21 cellular contexts compared by ENCODE assay signal in genomic region chr5:96329886-96330531, GRCh38.
DNase-seq lines count a peak whose midpoint lies in the region; ATAC-seq, FAIRE-seq and TF ChIP-seq lines count a peak whose summit lies in the region.
"Had no signal": no experiment of that assay in that cellular context is flagged by ENCODE, and none has a peak within 500 bp of the region (broad histone marks: within the 10 kb centered on the region; RNA-seq: fewer than 3 reads in every experiment).

No MANE protein-coding gene starts in this region.

- no peaks in the 10 kb centered on the region for H3K4me1 Mint-ChIP-seq in activated naive CD4-positive, alpha-beta T cell treated with anti-CD3 and anti-CD28 coated beads, Interleukin-2, amount 10 ng/mL, durations not matched to agents 7 days and 5 days
- H3K4me1 Mint-ChIP-seq: memory B cell had no signal

- H3K27me3 Mint-ChIP-seq in activated naive CD4-positive, alpha-beta T cell treated with anti-CD3 and anti-CD28 coated beads, Interleukin-2, amount 10 ng/mL, durations not matched to agents 7 days and 5 days: peaks cover 23% of the 10 kb centered on the region

- H3K4me2 ChIP-seq in PC-3 (ENCODE audit: low read length) (no peak overlapping the region), endothelial cell of umbilical vein (ENCODE audit: insufficient read depth, low read length) (no peak overlapping the region)

- dilution Hi-C loops in endothelial cell of umbilical vein (cut with MboI; ENCODE audit: extremely low pct_ligation_motif_present, low sequenced_read_pairs): loop anchor here (25.0 kb wide), 1 partner anchor 368 kb away; the partner anchor contains the start of gene ELL2

- POLR2A ChIA-PET in PC-3 (lab: Charles Lee; ENCODE audit: unreplicated experiment): no interaction called here
- POLR2A ChIA-PET in endothelial cell of umbilical vein (lab: Charles Lee): no interaction called here

- H3K36me3 ChIP-seq in PC-3 (ENCODE audit: low read depth, low read length) (no peaks in the 10 kb centered on the region), endothelial cell of umbilical vein (ENCODE audit: control insufficient read depth in 2 of 2, extremely low read depth in 1 of 2, insufficient read depth in 2 of 2, low read length in 2 of 2) (no peaks in the 10 kb centered on the region), tibial artery (no peaks in the 10 kb centered on the region)
- H3K36me3 ChIP-seq: adrenal gland, upper lobe of right lung had no signal

- CTCF ChIA-PET in activated naive CD4-positive, alpha-beta T cell treated with anti-CD3 and anti-CD28 coated beads, Interleukin-2, amount 10 ng/mL, durations not matched to agents 7 days and 5 days (lab: Charles Lee): no interaction called here
- CTCF ChIA-PET in PC-3 (lab: Charles Lee) (interaction anchor here (0.6 kb wide), 1 partner anchor 35 kb away, joined by 4 read pairs; no protein-coding TSS in a partner anchor), endothelial cell of umbilical vein (lab: Charles Lee) (interaction anchor here (0.6 to 1.7 kb wide), 4 partner anchors 11 to 370 kb away, joined by 3 to 5 read pairs (median 4); partner anchors contain the start of gene ELL2)

- H3K27ac ChIP-seq in PC-3 (ENCODE audit: low read length) (no peak overlapping the region), endothelial cell of umbilical vein (ENCODE audit: insufficient read depth, low read depth, low read length) (no peak overlapping the region), tibial artery (peak overlapping the region; percentile 24 to 44)
- H3K27ac ChIP-seq: adrenal gland, upper lobe of right lung had no signal

- H3K36me3 Mint-ChIP-seq in activated naive CD4-positive, alpha-beta T cell treated with anti-CD3 and anti-CD28 coated beads, Interleukin-2, amount 50 U/mL, for 72 hours: no peaks in the 10 kb centered on the region
- no peaks in the 10 kb centered on the region for H3K36me3 Mint-ChIP-seq in activated naive CD4-positive, alpha-beta T cell treated with anti-CD3 and anti-CD28 coated beads, Interleukin-2, amount 10 ng/mL, durations not matched to agents 7 days and 5 days
- H3K36me3 Mint-ChIP-seq: CD8-positive, alpha-beta T cell; memory B cell; stimulated activated memory B cell treated with anti-CD40 and anti-IgM and Interleukin-4, amounts not matched to agents 10 μg/mL and 1 μg/mL and 100 μg/mL, for 72 hours had no signal

- no peak overlapping the region for H3K4me3 Mint-ChIP-seq in activated naive CD4-positive, alpha-beta T cell treated with anti-CD3 and anti-CD28 coated beads, Interleukin-2, amount 10 ng/mL, durations not matched to agents 7 days and 5 days
- H3K4me3 Mint-ChIP-seq: CD8-positive, alpha-beta T cell; memory B cell; stimulated activated memory B cell treated with anti-CD40 and anti-IgM and Interleukin-4, amounts not matched to agents 10 μg/mL and 1 μg/mL and 100 μg/mL, for 72 hours had no signal

- no peaks in the 10 kb centered on the region for H3K9me3 ChIP-seq in PC-3 (ENCODE audit: low read length)
- no peaks in the 10 kb centered on the region for H3K9me3 ChIP-seq in endothelial cell of umbilical vein (replicated peaks; ENCODE audit: control insufficient read depth, insufficient read depth, low read length)
- H3K9me3 ChIP-seq in tibial artery: no peaks in the 10 kb centered on the region
- H3K9me3 ChIP-seq: adrenal gland, upper lobe of right lung had no signal

- H4K20me1 ChIP-seq in PC-3 (ENCODE audit: low read length) (no peaks in the 10 kb centered on the region), endothelial cell of umbilical vein (replicated peaks; ENCODE audit: control insufficient read depth, extremely low read depth, insufficient read depth, low read length) (no peaks in the 10 kb centered on the region)

- H2AFZ ChIP-seq in PC-3 (ENCODE audit: low read length): no peak overlapping the region
- no peak overlapping the region for H2AFZ ChIP-seq in endothelial cell of umbilical vein (ENCODE audit: low read depth, low read length)

- H3F3A ChIP-seq in PC-3 (ENCODE audit: low read length, unreplicated experiment): no peaks in the 10 kb centered on the region

- intact Hi-C loops in PC-3 (cut with micrococcal nuclease) (loop anchor here (10.0 kb wide), 1 partner anchor 105 kb away; no protein-coding TSS in a partner anchor), endothelial cell of umbilical vein (cut with micrococcal nuclease) (loop anchor here (10.0 kb wide), 1 partner anchor 215 kb away; no protein-coding TSS in a partner anchor), tibial artery (cut with DNase I; ENCODE audit: low total_unique reads) (loop anchor here (10.0 kb wide), 2 partner anchors 65 to 115 kb away; no protein-coding TSS in a partner anchor)

- peaks cover 0 to 5% of the 10 kb centered on the region in 2 donors for H3K9me3 Mint-ChIP-seq in activated naive CD4-positive, alpha-beta T cell treated with anti-CD3 and anti-CD28 coated beads, Interleukin-2, amount 50 U/mL, for 72 hours
- H3K9me3 Mint-ChIP-seq in activated naive CD4-positive, alpha-beta T cell treated with anti-CD3 and anti-CD28 coated beads, Interleukin-2, amount 10 ng/mL, durations not matched to agents 7 days and 5 days: no peaks in the 10 kb centered on the region
- H3K9me3 Mint-ChIP-seq: CD8-positive, alpha-beta T cell; memory B cell; stimulated activated memory B cell treated with anti-CD40 and anti-IgM and Interleukin-4, amounts not matched to agents 10 μg/mL and 1 μg/mL and 100 μg/mL, for 72 hours had no signal

- no peak for TF ChIP-seq POLR2A in endothelial cell of umbilical vein (IDR thresholded peaks at IDR 0.05; ENCODE audit: low read depth, low read length)

- H3K4me1 ChIP-seq in PC-3 (ENCODE audit: insufficient read depth, low read length) (peaks cover 13% of the 10 kb centered on the region), endothelial cell of umbilical vein (ENCODE audit: control insufficient read depth, extremely low read depth, insufficient read depth, low read length) (peaks cover 1% of the 10 kb centered on the region), tibial artery (peaks cover 0 to 63% (median 30%) of the 10 kb centered on the region in 4 donors)

- H3K4me3 ChIP-seq in PC-3 (ENCODE audit: low read length) (no peak overlapping the region), endothelial cell of umbilical vein (replicated peaks in 1 of 3; ENCODE audit: insufficient read depth in 1 of 3, low read depth in 1 of 3, low read length in 3 of 3) (no peak overlapping the region), tibial artery (no peak overlapping the region)
- H3K4me3 ChIP-seq: adrenal gland, upper lobe of right lung had no signal

- H3K9ac ChIP-seq in PC-3 (ENCODE audit: low read length) (no peak overlapping the region), endothelial cell of umbilical vein (replicated peaks; ENCODE audit: extremely low read depth, insufficient read depth, low read length) (no peak overlapping the region)

- TF ChIP-seq CTCF in PC-3 (conservative IDR thresholded peaks at IDR 0.05; ENCODE audit: low read depth, low read length) (no peak), endothelial cell of umbilical vein (IDR thresholded peaks at IDR 0.05; ENCODE audit: extremely low read depth in 1 of 2, insufficient read depth in 1 of 2, low read depth in 1 of 2, low read length in 2 of 2) (no peak), tibial artery (IDR thresholded peaks at IDR 0.05) (no peak)

- FAIRE-seq in endothelial cell of umbilical vein (lab: Jason Lieb, UNC): no peak
- FAIRE-seq: islet of Langerhans had no signal

- H3K9me1 ChIP-seq in endothelial cell of umbilical vein (replicated peaks; ENCODE audit: control insufficient read depth, extremely low read depth, insufficient read depth, low read length): no peaks in the 10 kb centered on the region

- H3K27me3 ChIP-seq in PC-3 (ENCODE audit: low read length) (no peaks in the 10 kb centered on the region), endothelial cell of umbilical vein (ENCODE audit: control insufficient read depth in 2 of 2, insufficient read depth in 2 of 2, low read length in 2 of 2) (no peaks in the 10 kb centered on the region), tibial artery (no peaks in the 10 kb centered on the region)
- H3K27me3 ChIP-seq: adrenal gland, upper lobe of right lung had no signal

- no peaks in the 10 kb centered on the region for H3K9me2 ChIP-seq in PC-3 (replicated peaks; ENCODE audit: low read length)

- H3K27ac Mint-ChIP-seq in activated naive CD4-positive, alpha-beta T cell treated with anti-CD3 and anti-CD28 coated beads, Interleukin-2, amount 50 U/mL, for 72 hours: no peak overlapping the region
- H3K27ac Mint-ChIP-seq in activated naive CD4-positive, alpha-beta T cell treated with anti-CD3 and anti-CD28 coated beads, Interleukin-2, amount 10 ng/mL, durations not matched to agents 7 days and 5 days: no peak overlapping the region
- H3K27ac Mint-ChIP-seq: CD8-positive, alpha-beta T cell; memory B cell; stimulated activated memory B cell treated with anti-CD40 and anti-IgM and Interleukin-4, amounts not matched to agents 10 μg/mL and 1 μg/mL and 100 μg/mL, for 72 hours had no signal

- H3K79me2 ChIP-seq in PC-3 (ENCODE audit: low read length) (no peaks in the 10 kb centered on the region), endothelial cell of umbilical vein (ENCODE audit: control insufficient read depth, insufficient read depth, low read length) (no peaks in the 10 kb centered on the region)

- peak; percentile 63 to 70 for ATAC-seq in activated naive CD4-positive, alpha-beta T cell treated with anti-CD3 and anti-CD28 coated beads, Interleukin-2, amount 50 U/mL, for 72 hours
- ATAC-seq in PC-3 (no peak), HG02798 (IDR thresholded peaks at IDR 0.05; ENCODE audit: poor library complexity, unreplicated experiment) (no peak)
- ATAC-seq: CD8-positive, alpha-beta T cell; HCT116; stimulated activated memory B cell treated with anti-CD40 and anti-IgM and Interleukin-4, amounts not matched to agents 10 μg/mL and 1 μg/mL and 100 μg/mL, for 72 hours; upper lobe of right lung had no signal

- no TSS peak for BruUV-seq in PC-3 (replicated peaks; lab: Mats Ljungman, UMichigan)
- BruUV-seq in endothelial cell of umbilical vein (replicated peaks; lab: Mats Ljungman, UMichigan): no TSS peak

- DNase-seq in activated naive CD4-positive, alpha-beta T cell treated with anti-CD3 and anti-CD28 coated beads, Interleukin-2, amount 50 U/mL, for 72 hours (ENCODE audit: low spot score in 2 of 2): no peak
- DNase-seq in activated naive CD4-positive, alpha-beta T cell treated with anti-CD3 and anti-CD28 coated beads, Interleukin-2, amount 10 ng/mL, durations not matched to agents 7 days and 5 days: no peak
- DNase-seq in PC-3 (peak; percentile 34), endothelial cell of umbilical vein (ENCODE audit: low read depth, low spot score) (no peak), tibial artery (no peak), NCI-H187 (lab: John Stamatoyannopoulos, UW) (no peak), NCI-H524 treated with DMSO at 0.1 percent for 48 hours (lab: John Stamatoyannopoulos, UW) (no peak)
- DNase-seq: activated CD4-positive, alpha-beta T cell treated with anti-CD3 and anti-CD28 coated beads for 4 hours; CD8-positive, alpha-beta T cell; central memory CD4-positive, alpha-beta T cell; DMS79; effector CD8-positive, alpha-beta T cell; NCI-H1930; stimulated activated CD4-positive, alpha-beta T cell treated with anti-CD3 and anti-CD28 coated beads, Interleukin-12 subunit alpha, Interleukin-12 subunit beta, amount 100 ng/mL, for 4 hours; upper lobe of right lung had no signal

TF ChIP-seq in endothelial cell of umbilical vein, 7 proteins besides CTCF, POLR2A, EP300 and RAD21 (continues in another document):
- TF ChIP-seq GATA2 (IDR thresholded peaks at IDR 0.05; ENCODE audit: insufficient read depth, insufficient read length, low read depth, low read length): no peak

Comparison
In these comparisons a context has a peak if more than half of its experiments do, and no peak if none do; other contexts are left out.
1. ATAC-seq: peak in activated naive CD4-positive, alpha-beta T cell treated with anti-CD3 and anti-CD28 coated beads, Interleukin-2, amount 50 U/mL, for 72 hours (2 of 2); none in PC-3 (single experiment) and HG02798 (single experiment).
2. H3K27ac ChIP-seq: peak in tibial artery (2 of 2); none in PC-3 (single experiment) and endothelial cell of umbilical vein (single experiment).